In genomic region chr11:85840932-85841331, GRCh38 we compare ENCODE assay signal across 3 cellular contexts. TPM values are rescaled to one million over a fixed set of nuclear protein-coding genes. Genes with fewer than 3 reads are reported as not detected.
"Had no signal": no experiment of that assay in that cellular context is flagged by ENCODE, and none has a peak within 500 bp of the region (broad histone marks: within the 10 kb centered on the region; RNA-seq: fewer than 3 reads in every experiment).

No MANE protein-coding gene starts in this region.

RNA-seq across cellular contexts. Expression of gene CCDC83, which starts 14.3 kb away (rescaled TPM):
- polyA plus RNA-seq: GM23248, GM23338, H1 had no signal
